19 cellular contexts compared by ENCODE assay signal in genomic region chr20:36102306-36102705, GRCh38. TPM values are rescaled to one million over a fixed set of nuclear protein-coding genes. Genes with fewer than 3 reads are reported as not detected.
DNase-seq lines count a peak whose midpoint lies in the region; ATAC-seq and TF ChIP-seq lines count a peak whose summit lies in the region.
"Had no signal": no experiment of that assay in that cellular context is flagged by ENCODE, and none has a peak within 500 bp of the region (broad histone marks: within the 10 kb centered on the region; RNA-seq: fewer than 3 reads in every experiment).

No MANE protein-coding gene starts in this region.

- in situ Hi-C loops in IMR-90 (cut with MboI; ENCODE audit: low sequenced_read_pairs): no loop called here

- no peak overlapping the region for H4K91ac ChIP-seq in IMR-90 (ENCODE audit: insufficient read depth, low read depth, low read length)

- TF ChIP-seq POLR2A in IMR-90 (IDR thresholded peaks at IDR 0.05; ENCODE audit: low read depth, low read length): no peak
- no peak for TF ChIP-seq POLR2A in breast epithelium (IDR thresholded peaks at IDR 0.05)

- H3K14ac ChIP-seq in IMR-90 (replicated peaks; ENCODE audit: low read depth, low read length): no peak overlapping the region

- POLR2A ChIA-PET in IMR-90 (lab: Charles Lee; ENCODE audit: unreplicated experiment): interaction anchor here (0.6 kb wide), 1 partner anchor 16 kb away, joined by 6 read pairs; no protein-coding TSS in a partner anchor

- H3K4me1 Mint-ChIP-seq in neural progenitor cell (peaks cover 24% of the 10 kb centered on the region), type B pancreatic cell (ENCODE audit: unreplicated experiment) (peaks cover 29% of the 10 kb centered on the region)

- no TSS peak for BruUV-seq in IMR-90 (replicated peaks; lab: Mats Ljungman, UMichigan)

- no peak overlapping the region for H2BK20ac ChIP-seq in IMR-90 (ENCODE audit: low read depth, low read length)

- H3K79me2 ChIP-seq in neural progenitor cell (ENCODE audit: low read depth): no peaks in the 10 kb centered on the region

- H4K20me1 ChIP-seq in IMR-90 (ENCODE audit: insufficient read depth, low read length) (no peaks in the 10 kb centered on the region), neural progenitor cell (ENCODE audit: low read depth) (peaks cover 2% of the 10 kb centered on the region)

- no peak overlapping the region for H2BK120ac ChIP-seq in IMR-90 (ENCODE audit: low read depth, low read length)

- dilution Hi-C loops in IMR-90 (cut with HindIII; ENCODE audit: low sequenced_read_pairs, unreplicated experiment): no loop called here

- no peak overlapping the region for H2AK5ac ChIP-seq in IMR-90 (ENCODE audit: low read depth, low read length)

- H3K56ac ChIP-seq in IMR-90 (ENCODE audit: extremely low read depth, insufficient read depth, low read length): no peak overlapping the region

- H2AFZ ChIP-seq in IMR-90 (replicated peaks; ENCODE audit: low read length, poor library complexity) (peak overlapping the region; percentile 17), neural progenitor cell (replicated peaks) (no peak overlapping the region)
- H2AFZ ChIP-seq: GM23248 had no signal

- H3K9me1 ChIP-seq in IMR-90 (ENCODE audit: insufficient read depth, low read length): peaks cover 4% of the 10 kb centered on the region; the same call in 1 of the 2 replicates

- H2AK9ac ChIP-seq in IMR-90 (replicated peaks; ENCODE audit: low read depth, low read length, poor library complexity): no peak overlapping the region

- ATAC-seq in IMR-90 (ENCODE audit: low read depth): no peak
- no peak for ATAC-seq in HG02973 (IDR thresholded peaks at IDR 0.05; ENCODE audit: unreplicated experiment)
- ATAC-seq: GM12878, Panc1 had no signal

- DNase-seq in IMR-90 (no peak), breast epithelium (ENCODE audit: low spot score in 2 of 2) (no peak), neural progenitor cell (ENCODE audit: low spot score) (no peak), type B pancreatic cell (ENCODE audit: extremely low spot score, unreplicated experiment) (no peak), NCI-H226 (no peak)
- DNase-seq in stimulated activated CD4-positive, alpha-beta T cell treated with anti-CD3 and anti-CD28 coated beads, Interleukin-1b, Interleukin-23, amount 100 ng/mL, for 48 hours: no peak
- DNase-seq: CD4-positive, alpha-beta memory T cell; DND-41; NCI-H1092 treated with DMSO at 0.1 percent for 48 hours; NCI-H2081 treated with DMSO at 0.1 percent for 48 hours; NCI-H524; Right ventricle myocardium superior had no signal

- intact Hi-C loops in IMR-90 (cut with micrococcal nuclease): no loop called here
- intact Hi-C loops in breast epithelium (cut with DNase I; ENCODE audit: low total_unique reads): no loop called here

- no peaks in the 10 kb centered on the region for H3K36me3 Mint-ChIP-seq in neural progenitor cell
- no peaks in the 10 kb centered on the region for H3K36me3 Mint-ChIP-seq in type B pancreatic cell
- H3K36me3 Mint-ChIP-seq: CD4-positive, alpha-beta memory T cell had no signal

- H3K27me3 ChIP-seq in IMR-90 (ENCODE audit: control insufficient read depth, insufficient read depth, low read length) (peaks cover 18% of the 10 kb centered on the region), breast epithelium (no peaks in the 10 kb centered on the region), neural progenitor cell (peaks cover 41% of the 10 kb centered on the region)
- H3K27me3 ChIP-seq: MG63 had no signal

- no peak overlapping the region for H3K23ac ChIP-seq in IMR-90 (ENCODE audit: low read depth, low read length)

- no peak for TF ChIP-seq RAD21 in IMR-90 (IDR thresholded peaks at IDR 0.05; ENCODE audit: low read length)

- H3K4me1 ChIP-seq in IMR-90 (ENCODE audit: control insufficient read depth, insufficient read depth, low read length) (no peaks in the 10 kb centered on the region), breast epithelium (peaks cover 0 to 22% of the 10 kb centered on the region in 2 donors), neural progenitor cell (peaks cover 20% of the 10 kb centered on the region)

- H3K79me1 ChIP-seq in IMR-90 (ENCODE audit: low read depth in 1 of 2, low read length in 2 of 2): no peaks in the 10 kb centered on the region

- CTCF ChIA-PET in IMR-90 (lab: Yijun Ruan, JAX): interaction anchor here (0.9 kb wide), 1 partner anchor 11 kb away, joined by 3 read pairs; no protein-coding TSS in a partner anchor

- no peak overlapping the region for H3K27ac ChIP-seq in IMR-90 (ENCODE audit: insufficient read depth, low read length)
- peak overlapping the region; percentile 59 to 64 for H3K27ac ChIP-seq in breast epithelium
- H3K27ac ChIP-seq in neural progenitor cell: no peak overlapping the region
- H3K27ac ChIP-seq: GM23248, SK-N-MC had no signal

- H3K4me3 ChIP-seq in IMR-90 (ENCODE audit: insufficient read depth, low read depth, low read length): no peak overlapping the region
- H3K4me3 ChIP-seq in breast epithelium: no peak overlapping the region
- H3K4me3 ChIP-seq in neural progenitor cell: no peak overlapping the region
- H3K4me3 ChIP-seq: GM12878, GM23248, MG63, SK-N-MC had no signal

- no CpG with 5 or more reads among the region's 3 CpGs for WGBS in IMR-90 (ENCODE audit: extremely low coverage in 2 of 2, insufficient read length in 1 of 2), 2 experiments

- H4K8ac ChIP-seq in IMR-90 (ENCODE audit: low read depth in 2 of 2, low read length in 2 of 2): no peak overlapping the region

- H3K9me3 ChIP-seq in IMR-90 (ENCODE audit: control insufficient read depth, insufficient read depth, low read length) (no peaks in the 10 kb centered on the region), breast epithelium (no peaks in the 10 kb centered on the region), neural progenitor cell (ENCODE audit: low read depth) (no peaks in the 10 kb centered on the region)
- H3K9me3 ChIP-seq: MG63 had no signal

- H3K4me3 Mint-ChIP-seq in neural progenitor cell (no peak overlapping the region), type B pancreatic cell (no peak overlapping the region)
- H3K4me3 Mint-ChIP-seq: B cell; CD4-positive, alpha-beta memory T cell had no signal

- H3K27ac Mint-ChIP-seq in neural progenitor cell (peak overlapping the region; percentile 89), type B pancreatic cell (peak overlapping the region; percentile 30)
- H3K27ac Mint-ChIP-seq: B cell; CD4-positive, alpha-beta memory T cell had no signal

- H3K18ac ChIP-seq in IMR-90 (ENCODE audit: low read depth, low read length): no peak overlapping the region

- TF ChIP-seq CTCF in IMR-90 (conservative IDR thresholded peaks at IDR 0.05; ENCODE audit: low read depth, low read length) (no peak), breast epithelium (IDR thresholded peaks at IDR 0.05) (no peak), neural progenitor cell (IDR thresholded peaks at IDR 0.05) (no peak), type B pancreatic cell (conservative IDR thresholded peaks at IDR 0.05) (no peak)

- H2BK15ac ChIP-seq in IMR-90 (ENCODE audit: low read depth, low read length): no peak overlapping the region

- peaks cover 5% of the 10 kb centered on the region for H3K27me3 Mint-ChIP-seq in neural progenitor cell (ENCODE audit: insufficient read depth, low read depth)
- H3K27me3 Mint-ChIP-seq in type B pancreatic cell: no peaks in the 10 kb centered on the region
- H3K27me3 Mint-ChIP-seq: B cell had no signal

- H3K36me3 ChIP-seq in IMR-90 (ENCODE audit: control insufficient read depth, insufficient read depth, low read length): no peaks in the 10 kb centered on the region
- no peaks in the 10 kb centered on the region for H3K36me3 ChIP-seq in breast epithelium
- H3K36me3 ChIP-seq in neural progenitor cell: no peaks in the 10 kb centered on the region
- H3K36me3 ChIP-seq: MG63 had no signal

- H4K5ac ChIP-seq in IMR-90 (ENCODE audit: low read depth, low read length): no peak overlapping the region

- no peak overlapping the region for H3K4ac ChIP-seq in IMR-90 (ENCODE audit: low read depth, low read length)

- peaks cover 10% of the 10 kb centered on the region for H3F3A ChIP-seq in neural progenitor cell (ENCODE audit: low read depth)

- no peaks in the 10 kb centered on the region for H3K9me3 Mint-ChIP-seq in neural progenitor cell
- H3K9me3 Mint-ChIP-seq in type B pancreatic cell: no peaks in the 10 kb centered on the region

- H3K4me2 ChIP-seq in IMR-90 (ENCODE audit: low read depth, low read length): no peak overlapping the region
- no peak overlapping the region for H3K4me2 ChIP-seq in neural progenitor cell

- no peak overlapping the region for H2BK5ac ChIP-seq in IMR-90 (ENCODE audit: low read depth, low read length, poor library complexity, severe bottlenecking)

- H3K9ac ChIP-seq in IMR-90 (ENCODE audit: low read depth, low read length): no peak overlapping the region
- no peak overlapping the region for H3K9ac ChIP-seq in neural progenitor cell
- H3K9ac ChIP-seq: GM23248 had no signal

TF ChIP-seq in IMR-90, 13 proteins besides CTCF, POLR2A, EP300 and RAD21 (continues in another document):
- TF ChIP-seq CHD1 (IDR thresholded peaks at IDR 0.05; ENCODE audit: low read depth, low read length) (no peak), MXI1 (IDR thresholded peaks at IDR 0.05; ENCODE audit: borderline replicate concordance, low read depth, low read length) (no peak), NFE2L2 (IDR thresholded peaks at IDR 0.05; ENCODE audit: low read depth, low read length) (no peak), MAFK (IDR thresholded peaks at IDR 0.05; ENCODE audit: low read depth, low read length) (no peak), ELK1 (IDR thresholded peaks at IDR 0.05; ENCODE audit: borderline replicate concordance, low read depth, low read length) (no peak)

RNA-seq across cellular contexts. Expression of gene EPB41L1, which starts 52.2 kb away (rescaled TPM):
- total RNA-seq in IMR-90 (2012; rRNA removed) (12.5 and 13.9 TPM in 2 replicates), breast epithelium (10 to 100 TPM; 37.0 to 66.4 (median 43.7) TPM), neural progenitor cell (ENCODE audit: low replicate concordance) (32.7 and 35.8 TPM in 2 replicates), type B pancreatic cell (ENCODE audit: low replicate concordance) (62.7 and 68.1 TPM in 2 replicates)
- 33.6 and 33.7 TPM in 2 replicates for polyA plus RNA-seq in IMR-90 (2012; rRNA removed)
- 25.6 and 29.3 TPM in 2 replicates for polyA plus RNA-seq in IMR-90 (2012; cell fraction: cytosol; rRNA removed)
- 15.7 and 18.4 TPM in 2 replicates for polyA plus RNA-seq in IMR-90 (2012; cell fraction: nucleus; rRNA removed; ENCODE audit: low replicate concordance)
- polyA plus RNA-seq: CD4-positive, alpha-beta memory T cell had no signal

Comparison
In these comparisons a context has a peak if more than half of its experiments do, and no peak if none do; other contexts are left out.
1. H3K27ac ChIP-seq: peak in breast epithelium (2 of 2); none in IMR-90 (single experiment) and neural progenitor cell (single experiment).